Comparison of ENCODE assay signal across 2 cellular contexts in the genomic region with DNA sequence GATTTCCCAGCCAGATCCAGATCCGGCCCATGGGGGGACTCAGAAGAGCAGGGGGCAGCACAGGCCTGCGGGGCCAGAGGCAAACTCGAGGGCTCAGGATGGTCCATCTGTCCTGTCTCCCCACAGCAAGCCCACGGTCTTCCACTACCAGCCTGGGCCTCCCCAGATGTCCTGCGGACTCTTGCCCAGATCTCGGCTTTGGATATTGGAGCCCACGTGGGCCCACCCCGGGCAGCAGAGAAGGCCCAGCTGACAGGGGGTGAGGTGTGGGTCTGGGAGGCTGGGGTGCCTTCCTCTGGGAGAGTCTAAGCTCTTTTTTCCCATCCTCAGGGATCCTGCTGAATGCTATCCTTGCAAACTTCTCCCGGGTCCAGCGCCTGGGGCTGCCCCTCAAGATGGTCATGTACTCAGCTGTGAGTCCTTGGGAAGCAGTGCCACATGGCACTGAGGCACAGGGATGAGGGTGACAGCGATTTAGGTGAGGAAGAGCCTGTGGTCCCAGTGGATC.
TF ChIP-seq lines count a peak whose summit lies in the region.

No MANE protein-coding gene starts in this region.

TF ChIP-seq in IMR-90, 13 proteins besides CTCF, POLR2A, EP300 and RAD21:
- TF ChIP-seq RCOR1 (IDR thresholded peaks at IDR 0.05; ENCODE audit: insufficient replicate concordance, low read length) (no peak), CHD1 (IDR thresholded peaks at IDR 0.05; ENCODE audit: low read depth, low read length) (no peak), USF2 (IDR thresholded peaks at IDR 0.05; ENCODE audit: low read depth, low read length) (no peak), MAFK (IDR thresholded peaks at IDR 0.05; ENCODE audit: low read depth, low read length) (no peak), CEBPB (IDR thresholded peaks at IDR 0.05; ENCODE audit: low read depth, low read length) (no peak), RFX5 (IDR thresholded peaks at IDR 0.05; ENCODE audit: low read depth, low read length) (no peak), SMC3 (IDR thresholded peaks at IDR 0.05; ENCODE audit: low read depth, low read length) (no peak), FOS (IDR thresholded peaks at IDR 0.05; ENCODE audit: low read depth, low read length) (no peak), BHLHE40 (IDR thresholded peaks at IDR 0.05; ENCODE audit: low read depth, low read length) (no peak)
TF ChIP-seq in IMR-90: peak in this region for 0.

TF ChIP-seq in GM12878, 131 proteins besides CTCF, POLR2A, EP300 and RAD21:
- TF ChIP-seq ZNF217 (IDR thresholded peaks at IDR 0.05), result no peak
- TF ChIP-seq NR2C2 (IDR thresholded peaks at IDR 0.05; ENCODE audit: borderline replicate concordance, control insufficient read depth, insufficient read length, low read depth), result no peak
- TF ChIP-seq ZNF24 (IDR thresholded peaks at IDR 0.05), result no peak
- TF ChIP-seq ASH2L (IDR thresholded peaks at IDR 0.05; ENCODE audit: borderline replicate concordance, low read depth), result no peak
- TF ChIP-seq RUNX3 (IDR thresholded peaks at IDR 0.05; ENCODE audit: low read length), result peak; percentile 6; the same call in 1 of the 2 replicates
TF ChIP-seq in GM12878: peak in this region for 1.
